In genomic region chr6:79536615-79536968, GRCh38 we compare ENCODE assay signal across 8 cellular contexts. TPM values are rescaled to one million over a fixed set of nuclear protein-coding genes. Genes with fewer than 3 reads are reported as not detected.
DNase-seq lines count a peak whose midpoint lies in the region; ATAC-seq and TF ChIP-seq lines count a peak whose summit lies in the region.

No MANE protein-coding gene starts in this region.

- no peaks in the 10 kb centered on the region for H3F3A ChIP-seq in PC-3 (ENCODE audit: low read length, unreplicated experiment)

- TF ChIP-seq CTCF in PC-3 (conservative IDR thresholded peaks at IDR 0.05; ENCODE audit: low read depth, low read length): no peak
- TF ChIP-seq CTCF in esophagus squamous epithelium (IDR thresholded peaks at IDR 0.05): no peak
- no peak for TF ChIP-seq CTCF in neutrophil (IDR thresholded peaks at IDR 0.05)

- H3K9me2 ChIP-seq in PC-3 (replicated peaks; ENCODE audit: low read length): no peaks in the 10 kb centered on the region

- H3K27ac ChIP-seq in PC-3 (ENCODE audit: low read length): no peak overlapping the region
- peak overlapping the region; percentile 89 to 96 (median 89) for H3K27ac ChIP-seq in esophagus squamous epithelium
- H3K27ac ChIP-seq in neutrophil: no peak overlapping the region

- H3K4me1 ChIP-seq in PC-3 (ENCODE audit: insufficient read depth, low read length): no peaks in the 10 kb centered on the region
- peaks cover 0 to 27% (median 0%) of the 10 kb centered on the region in 3 donors for H3K4me1 ChIP-seq in esophagus squamous epithelium
- H3K4me1 ChIP-seq in neutrophil (ENCODE audit: control insufficient read depth in 1 of 2, insufficient read depth in 1 of 2, low read depth in 1 of 2, low read length in 1 of 2): peaks cover 12 to 19% of the 10 kb centered on the region in 2 experiments

- no peak for TF ChIP-seq POLR2A in esophagus squamous epithelium (IDR thresholded peaks at IDR 0.05)

- CTCF ChIA-PET in PC-3 (lab: Charles Lee): interaction anchor here (0.7 kb wide), 1 partner anchor 51 kb away, joined by 3 read pairs; no protein-coding TSS in a partner anchor

- POLR2A ChIA-PET in PC-3 (lab: Charles Lee; ENCODE audit: unreplicated experiment): interaction anchor here (0.6 kb wide), 1 partner anchor 8 kb away, joined by 6 read pairs; no protein-coding TSS in a partner anchor

- H3K4me3 ChIP-seq in PC-3 (ENCODE audit: low read length): peak overlapping the region; percentile 93
- peak overlapping the region; percentile 54 to 83 (median 68) for H3K4me3 ChIP-seq in esophagus squamous epithelium
- H3K4me3 ChIP-seq in neutrophil (ENCODE audit: low read depth in 1 of 2, low read length in 1 of 2): peak overlapping the region; percentile 63 to 69

- ATAC-seq in PC-3: peak; percentile 23

- H2AFZ ChIP-seq in PC-3 (ENCODE audit: low read length): peak overlapping the region; percentile 98

- peak overlapping the region; percentile 71 for H3K9ac ChIP-seq in PC-3 (ENCODE audit: low read length)

- peak overlapping the region; percentile 88 for H3K4me2 ChIP-seq in PC-3 (ENCODE audit: low read length)

- H3K9me3 ChIP-seq in PC-3 (ENCODE audit: low read length) (no peaks in the 10 kb centered on the region), esophagus squamous epithelium (no peaks in the 10 kb centered on the region), neutrophil (no peaks in the 10 kb centered on the region)

- H3K27me3 ChIP-seq in PC-3 (ENCODE audit: low read length) (no peaks in the 10 kb centered on the region), esophagus squamous epithelium (no peaks in the 10 kb centered on the region), neutrophil (peaks cover 48% of the 10 kb centered on the region)

- no peaks in the 10 kb centered on the region for H4K20me1 ChIP-seq in PC-3 (ENCODE audit: low read length)

- WGBS in esophagus squamous epithelium, 2 donors: 1% methylated on average over 10 of the region's 10 CpGs

- intact Hi-C loops in PC-3 (cut with micrococcal nuclease): loop anchor here (5.0 kb wide), 3 partner anchors 69 to 459 kb away; partner anchors contain the start of gene PHIP
- intact Hi-C loops in esophagus squamous epithelium (cut with DNase I): no loop called here

- no peaks in the 10 kb centered on the region for H3K79me2 ChIP-seq in PC-3 (ENCODE audit: low read length)

- BruUV-seq in PC-3 (replicated peaks; lab: Mats Ljungman, UMichigan): no TSS peak

- DNase-seq in Daoy (ENCODE audit: low read depth): peak; percentile 30
- peak; percentile 20 for DNase-seq in PC-3
- DNase-seq in esophagus squamous epithelium (lab: John Stamatoyannopoulos, UW): no peak
- no peak for DNase-seq in effector CD8-positive, alpha-beta T cell (lab: John Stamatoyannopoulos, UW)
- no peak for DNase-seq in stimulated activated CD4-positive, alpha-beta T cell treated with anti-CD3 and anti-CD28 coated beads, Interleukin-4, amount 100 ng/mL, for 1 hour
- no peak for DNase-seq in central memory CD4-positive, alpha-beta T cell
- no peak for DNase-seq in activated CD4-positive, alpha-beta T cell treated with anti-CD3 and anti-CD28 coated beads for 4 hours

- H3K36me3 ChIP-seq in PC-3 (ENCODE audit: low read depth, low read length): no peaks in the 10 kb centered on the region
- peaks cover 0 to 4% (median 0%) of the 10 kb centered on the region in 3 donors for H3K36me3 ChIP-seq in esophagus squamous epithelium
- no peaks in the 10 kb centered on the region for H3K36me3 ChIP-seq in neutrophil

RNA-seq across cellular contexts. Expression of gene LCA5, which starts 0.6 kb away (rescaled TPM):
- total RNA-seq in Daoy (2014; rRNA removed; shearing (Covaris generic)): 2.2 and 5.0 TPM in 2 replicates
- 0.73 and 0.86 TPM in 2 replicates for total RNA-seq in PC-3 (2014; rRNA removed)
- total RNA-seq in esophagus squamous epithelium: 1 to 10 TPM; 1.2 to 3.6 (median 2.4) TPM

Comparison
In these comparisons a context has a peak if more than half of its experiments do, and no peak if none do; other contexts are left out.
1. DNase-seq: peak in Daoy (single experiment) and PC-3 (single experiment); none in esophagus squamous epithelium (single experiment), effector CD8-positive, alpha-beta T cell (single experiment), stimulated activated CD4-positive, alpha-beta T cell treated with anti-CD3 and anti-CD28 coated beads, Interleukin-4, amount 100 ng/mL, for 1 hour (single experiment), central memory CD4-positive, alpha-beta T cell (single experiment) and activated CD4-positive, alpha-beta T cell treated with anti-CD3 and anti-CD28 coated beads for 4 hours (0 of 2).
2. H3K27ac ChIP-seq: peak in esophagus squamous epithelium (4 of 4); none in PC-3 (single experiment) and neutrophil (single experiment).
3. Peak in every context shown above with its lines, with median percentiles within 50 percentile points of each other: H3K4me3 ChIP-seq.